In genomic region chr22:49712195-49712791, GRCh38 we compare ENCODE assay signal across 15 cellular contexts.
DNase-seq lines count a peak whose midpoint lies in the region; ATAC-seq, FAIRE-seq and TF ChIP-seq lines count a peak whose summit lies in the region.
"Had no signal": no experiment of that assay in that cellular context is flagged by ENCODE, and none has a peak within 500 bp of the region (broad histone marks: within the 10 kb centered on the region; RNA-seq: fewer than 3 reads in every experiment).

No MANE protein-coding gene starts in this region.

- H3K4me1 Mint-ChIP-seq in mesothelial cell of epicardium = no peaks in the 10 kb centered on the region
- no peaks in the 10 kb centered on the region for H3K4me1 Mint-ChIP-seq in immature natural killer cell
- H3K4me1 Mint-ChIP-seq: stimulated activated effector memory CD8-positive, alpha-beta T cell treated with anti-CD3 and anti-CD28 coated beads, Interleukin-12 subunit alpha, Interleukin-12 subunit beta, amount 100 ng/mL, for 72 hours had no signal

- intact Hi-C loops in GM12878 (cut with micrococcal nuclease; ENCODE audit: unreplicated experiment) = no loop called here

- 38% methylated on average over 21 of the region's 22 CpGs for WGBS in GM12878 (ENCODE audit: insufficient coverage, insufficient replicate concordance, low lambda C conversion rate, missing lambda C conversion rate)

- RAD21 ChIA-PET in GM12878 (lab: Charles Lee; ENCODE audit: unreplicated experiment) = no interaction called here

- in situ Hi-C loops in GM12878 (cut with MboI) = no loop called here

- SMC1A ChIA-PET in GM12878 (lab: Charles Lee; ENCODE audit: uncharacterized antibody, unreplicated experiment) = no interaction called here

- no peak for ATAC-seq in GM12878
- ATAC-seq: stimulated activated effector memory CD8-positive, alpha-beta T cell treated with anti-CD3 and anti-CD28 coated beads, Interleukin-12 subunit alpha, Interleukin-12 subunit beta, amount 100 ng/mL, for 72 hours had no signal

- H3K27ac Mint-ChIP-seq in mesothelial cell of epicardium (no peak overlapping the region), immature natural killer cell (no peak overlapping the region)
- H3K27ac Mint-ChIP-seq: stimulated activated effector memory CD8-positive, alpha-beta T cell treated with anti-CD3 and anti-CD28 coated beads, Interleukin-12 subunit alpha, Interleukin-12 subunit beta, amount 100 ng/mL, for 72 hours had no signal

- no peak for TF ChIP-seq RAD21 in GM12878 (IDR thresholded peaks at IDR 0.05; ENCODE audit: insufficient read depth, low read depth, low read length)

- CTCF ChIA-PET in HEK293T (lab: Yijun Ruan, JAX) = no interaction called here
- CTCF ChIA-PET in GM12878 (lab: Yijun Ruan, JAX) = no interaction called here

- H3K79me2 ChIP-seq in GM12878 (ENCODE audit: control insufficient read depth, insufficient read depth, low read length) = no peaks in the 10 kb centered on the region

- no peaks in the 10 kb centered on the region for H3K27me3 ChIP-seq in GM12878 (replicated peaks in 1 of 2; ENCODE audit: control insufficient read depth in 2 of 2, insufficient read depth in 2 of 2, low read length in 1 of 2)
- H3K27me3 ChIP-seq: brain microvascular endothelial cell, SJSA1 had no signal

- H3K9me3 Mint-ChIP-seq in mesothelial cell of epicardium = no peaks in the 10 kb centered on the region
- peaks cover 0 to 9% (median 0%) of the 10 kb centered on the region in 6 donors for H3K9me3 Mint-ChIP-seq in immature natural killer cell
- H3K9me3 Mint-ChIP-seq: stimulated activated effector memory CD8-positive, alpha-beta T cell treated with anti-CD3 and anti-CD28 coated beads, Interleukin-12 subunit alpha, Interleukin-12 subunit beta, amount 100 ng/mL, for 72 hours had no signal

- no peak for TF ChIP-seq CTCF in GM12878 (IDR thresholded peaks at IDR 0.05 in 2 of 3, conservative IDR thresholded peaks at IDR 0.05 in 1 of 3; ENCODE audit: control insufficient read depth in 2 of 3, extremely low read depth in 1 of 3, insufficient read depth in 1 of 3, low read depth in 3 of 3, low read length in 3 of 3)
- no peak for TF ChIP-seq CTCF in mesothelial cell of epicardium (IDR thresholded peaks at IDR 0.05; ENCODE audit: unreplicated experiment)

- no peak for TF ChIP-seq POLR2A in GM12878 (IDR thresholded peaks at IDR 0.05; ENCODE audit: low read depth, low read length)

- H2AFZ ChIP-seq in GM12878 (ENCODE audit: control insufficient read depth, low read depth, low read length) = no peak overlapping the region

- H4K20me1 ChIP-seq in GM12878 (ENCODE audit: control insufficient read depth, insufficient read depth) = no peaks in the 10 kb centered on the region

- FAIRE-seq in GM12878 (lab: Jason Lieb, UNC) = no peak
- FAIRE-seq: D721Med had no signal

- H3K27me3 Mint-ChIP-seq in mesothelial cell of epicardium (ENCODE audit: low read depth) (peaks cover 60% of the 10 kb centered on the region), immature natural killer cell (ENCODE audit: low read depth in 3 of 3) (peaks cover 7 to 21% (median 15%) of the 10 kb centered on the region in 3 donors)

- no peak overlapping the region for H3K4me3 Mint-ChIP-seq in mesothelial cell of epicardium
- H3K4me3 Mint-ChIP-seq in immature natural killer cell = no peak overlapping the region
- H3K4me3 Mint-ChIP-seq: stimulated activated effector memory CD8-positive, alpha-beta T cell treated with anti-CD3 and anti-CD28 coated beads, Interleukin-12 subunit alpha, Interleukin-12 subunit beta, amount 100 ng/mL, for 72 hours had no signal

- no peak overlapping the region for H3K9ac ChIP-seq in GM12878 (ENCODE audit: control insufficient read depth, insufficient read depth, low read length)

- no peaks in the 10 kb centered on the region for H3K36me3 Mint-ChIP-seq in mesothelial cell of epicardium
- no peaks in the 10 kb centered on the region for H3K36me3 Mint-ChIP-seq in immature natural killer cell
- H3K36me3 Mint-ChIP-seq: stimulated activated effector memory CD8-positive, alpha-beta T cell treated with anti-CD3 and anti-CD28 coated beads, Interleukin-12 subunit alpha, Interleukin-12 subunit beta, amount 100 ng/mL, for 72 hours had no signal

- H3K4me2 ChIP-seq in GM12878 (ENCODE audit: control insufficient read depth, insufficient read depth) = no peak overlapping the region

- H3K36me3 ChIP-seq in GM12878 (ENCODE audit: control insufficient read depth in 2 of 2, insufficient read depth in 2 of 2, low read length in 1 of 2) = no peaks in the 10 kb centered on the region
- H3K36me3 ChIP-seq: brain microvascular endothelial cell, SJSA1, upper lobe of left lung had no signal

- H3K4me1 ChIP-seq in GM12878 (ENCODE audit: control insufficient read depth, insufficient read depth, low read length) = no peaks in the 10 kb centered on the region
- H3K4me1 ChIP-seq: SJSA1, upper lobe of left lung had no signal

- no peak overlapping the region for H3K27ac ChIP-seq in GM12878 (ENCODE audit: control insufficient read depth, insufficient read depth)
- H3K27ac ChIP-seq: brain microvascular endothelial cell, SJSA1, upper lobe of left lung had no signal

- TF ChIP-seq EP300 in GM12878 (IDR thresholded peaks at IDR 0.05; ENCODE audit: borderline replicate concordance in 1 of 2, control insufficient read depth in 1 of 2, low read depth in 2 of 2, low read length in 2 of 2) = no peak

- no peak overlapping the region for H3K4me3 ChIP-seq in GM12878
- H3K4me3 ChIP-seq: SJSA1, upper lobe of left lung had no signal

- H3K9me3 ChIP-seq in GM12878 (replicated peaks; ENCODE audit: control insufficient read depth, insufficient read depth, low read length) = no peaks in the 10 kb centered on the region
- H3K9me3 ChIP-seq: SJSA1 had no signal

- DNase-seq in AG20443 (ENCODE audit: low spot score) (peak; percentile 47), HEK293T (ENCODE audit: extremely low spot score) (peak; percentile 36), GM12878 (ENCODE audit: low read depth, low spot score) (no peak), mesothelial cell of epicardium (ENCODE audit: low spot score in 2 of 2, unreplicated experiment in 2 of 2) (peak; percentile 54 to 73), SKM-1 treated with dmso at 0.1 percent for 144 hours (lab: John Stamatoyannopoulos, UW; ENCODE audit: unreplicated experiment) (no peak), activated gamma-delta T cell treated with Interleukin-2 at 50 U/mL for 16 hours (no peak), immature natural killer cell (no peak), dedifferentiated amniotic fluid mesenchymal stem cell (ENCODE audit: extremely low spot score) (no peak)
- DNase-seq: brain microvascular endothelial cell, mammary epithelial cell, NCI-H1105 treated with DMSO at 0.1 percent for 48 hours had no signal

- no TSS peak for BruUV-seq in GM12878 (replicated peaks; lab: Mats Ljungman, UMichigan)

- POLR2A ChIA-PET in HEK293T (lab: Yijun Ruan, JAX) = no interaction called here
- POLR2A ChIA-PET in GM12878 (lab: Charles Lee) = no interaction called here

TF ChIP-seq in HEK293T, 16 proteins besides CTCF, POLR2A, EP300 and RAD21:
- TF ChIP-seq PKNOX1 (IDR thresholded peaks at IDR 0.05) (no peak), ARNT (IDR thresholded peaks at IDR 0.05) (no peak), HDGF (IDR thresholded peaks at IDR 0.05; ENCODE audit: borderline replicate concordance) (no peak), ELF4 (IDR thresholded peaks at IDR 0.05) (no peak)

TF ChIP-seq in GM12878, 131 proteins besides CTCF, POLR2A, EP300 and RAD21:
- TF ChIP-seq REST (IDR thresholded peaks at IDR 0.05; ENCODE audit: low read depth, low read length) (peak; percentile 76), MLLT1 (IDR thresholded peaks at IDR 0.05) (no peak)
TF ChIP-seq in GM12878: peak in this region for 1.

Comparison
In these comparisons a context has a peak if more than half of its experiments do, and no peak if none do; other contexts are left out.
1. DNase-seq: peak in AG20443 (single experiment), HEK293T (single experiment) and mesothelial cell of epicardium (2 of 2); none in GM12878 (single experiment), SKM-1 treated with dmso at 0.1 percent for 144 hours (single experiment), activated gamma-delta T cell treated with Interleukin-2 at 50 U/mL for 16 hours (single experiment), immature natural killer cell (0 of 3) and dedifferentiated amniotic fluid mesenchymal stem cell (single experiment).